Comparison of ENCODE assay signal across 10 cellular contexts in the genomic region with DNA sequence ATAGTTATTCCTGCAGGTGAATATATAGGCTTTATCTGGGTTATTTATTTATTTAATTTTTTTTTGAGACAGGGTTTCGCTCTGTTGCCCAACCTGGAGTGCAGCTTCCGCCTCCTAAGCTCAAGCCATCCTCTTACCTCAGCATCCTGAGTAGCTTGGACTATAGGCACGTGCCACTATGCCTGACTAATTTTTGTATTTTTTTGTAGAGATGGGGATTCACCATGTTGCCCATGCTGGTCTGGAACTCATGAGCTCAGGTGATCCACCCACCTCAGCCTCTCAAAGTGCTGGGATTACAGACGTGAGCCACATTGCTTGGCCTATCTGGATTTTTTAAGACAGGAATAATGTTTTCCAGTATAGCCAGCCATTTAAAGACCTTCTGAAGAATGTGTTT.
DNase-seq lines count a peak whose midpoint lies in the region; ATAC-seq and TF ChIP-seq lines count a peak whose summit lies in the region.
"Had no signal": no experiment of that assay in that cellular context is flagged by ENCODE, and none has a peak within 500 bp of the region (broad histone marks: within the 10 kb centered on the region; RNA-seq: fewer than 3 reads in every experiment).

No MANE protein-coding gene starts in this region.

- peak overlapping the region; percentile 93 to 99 (median 97) for H3K9ac ChIP-seq in BLaER1 treated with 17β-estradiol and CSF1 and Interleukin-3, amounts not matched to agents 10 nM and 100 nM

- DNase-seq in HFF-Myc (ENCODE audit: extremely low read depth, low read depth) (no peak), iris pigment epithelial cell (ENCODE audit: low read depth) (peak; percentile 19), NCI-H146 (lab: John Stamatoyannopoulos, UW) (no peak)
- DNase-seq in activated CD4-positive, alpha-beta T cell treated with anti-CD3 and anti-CD28 coated beads, Interleukin-2, amount 50 U/mL, for 48 hours, result peak; percentile 23 to 36
- DNase-seq: small intestine had no signal

- H3K9me3 ChIP-seq in BLaER1 treated with 17β-estradiol and CSF1 and Interleukin-3, amounts not matched to agents 10 nM and 100 nM (replicated peaks in 1 of 11), result no peaks in the 10 kb centered on the region
- H3K9me3 ChIP-seq: gastroesophageal sphincter had no signal

- H3K27me3 ChIP-seq in BLaER1 treated with 17β-estradiol and CSF1 and Interleukin-3, amounts not matched to agents 10 nM and 100 nM, result no peaks in the 10 kb centered on the region
- H3K27me3 ChIP-seq: gastroesophageal sphincter had no signal

- H3K4me3 ChIP-seq in BLaER1 treated with 17β-estradiol and CSF1 and Interleukin-3, amounts not matched to agents 10 nM and 100 nM, result peak overlapping the region; percentile 85 to 99 (median 91)
- peak overlapping the region; percentile 97 for H3K4me3 ChIP-seq in HFF-Myc (replicated peaks; ENCODE audit: low read depth, low read length)

- TF ChIP-seq CTCF in HFF-Myc (IDR thresholded peaks at IDR 0.05; ENCODE audit: low read depth, low read length, missing control alignments), result no peak

- H4K20me1 ChIP-seq in BLaER1 treated with 17β-estradiol and CSF1 and Interleukin-3, amounts not matched to agents 10 nM and 100 nM, result peaks cover 56 to 67% (median 63%) of the 10 kb centered on the region in 11 experiments

- H3K4me1 ChIP-seq in BLaER1 treated with 17β-estradiol and CSF1 and Interleukin-3, amounts not matched to agents 10 nM and 100 nM, result peaks cover 44 to 63% (median 55%) of the 10 kb centered on the region in 10 experiments

- H3K36me3 ChIP-seq in BLaER1 treated with 17β-estradiol and CSF1 and Interleukin-3, amounts not matched to agents 10 nM and 100 nM, result peaks cover 49 to 62% (median 54%) of the 10 kb centered on the region in 11 experiments

- peak overlapping the region in 9 of 11 experiments; percentile 96 to 99 (median 97); a peak in 17 of 22 replicates for H3K27ac ChIP-seq in BLaER1 treated with 17β-estradiol and CSF1 and Interleukin-3, amounts not matched to agents 10 nM and 100 nM
- H3K27ac ChIP-seq: gastroesophageal sphincter had no signal

- H3K4me2 ChIP-seq in BLaER1 treated with 17β-estradiol and CSF1 and Interleukin-3, amounts not matched to agents 10 nM and 100 nM, result peak overlapping the region; percentile 86 to 99 (median 92)

- ATAC-seq in GM21367 (IDR thresholded peaks at IDR 0.05; ENCODE audit: unreplicated experiment), result no peak
- no peak for ATAC-seq in HG02759 (IDR thresholded peaks at IDR 0.05; ENCODE audit: unreplicated experiment)
- no peak for ATAC-seq in GM18873 (IDR thresholded peaks at IDR 0.05; ENCODE audit: low FRiP score, unreplicated experiment)
- ATAC-seq: gastroesophageal sphincter had no signal

Comparison
In these comparisons a context has a peak if more than half of its experiments do, and no peak if none do; other contexts are left out.
1. DNase-seq: peak in activated CD4-positive, alpha-beta T cell treated with anti-CD3 and anti-CD28 coated beads, Interleukin-2, amount 50 U/mL, for 48 hours (2 of 2) and iris pigment epithelial cell (single experiment); none in HFF-Myc (single experiment) and NCI-H146 (single experiment).